29 cellular contexts compared by ENCODE assay signal in the genomic region with DNA sequence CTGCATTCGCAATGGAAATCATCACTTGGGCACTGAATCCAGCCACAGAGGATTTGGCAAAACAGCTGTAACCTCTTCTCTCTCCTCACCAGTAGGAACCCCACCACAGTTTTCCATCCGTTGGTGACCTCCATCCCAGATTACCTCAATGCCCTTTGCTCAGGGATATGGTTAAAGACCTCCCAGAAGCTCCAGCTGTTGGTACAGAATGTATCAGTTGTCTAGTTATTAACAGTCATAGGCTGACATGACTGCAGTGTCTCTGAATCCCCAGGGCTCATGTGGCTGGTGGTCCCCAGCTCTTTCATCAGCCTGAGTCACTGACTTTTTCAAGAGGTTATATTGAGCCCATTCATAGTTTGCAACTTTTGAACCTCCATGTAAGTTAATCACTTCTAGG.
"Had no signal": no experiment of that assay in that cellular context is flagged by ENCODE, and none has a peak within 500 bp of the region (broad histone marks: within the 10 kb centered on the region; RNA-seq: fewer than 3 reads in every experiment).

No MANE protein-coding gene starts in this region.

- H3K36me3 Mint-ChIP-seq: stimulated activated effector memory CD8-positive, alpha-beta T cell treated with anti-CD3 and anti-CD28 coated beads, Interleukin-12 subunit alpha, Interleukin-12 subunit beta, amount 100 ng/mL, for 72 hours; stimulated activated memory B cell treated with anti-CD40 and anti-IgM and Interleukin-4, amounts not matched to agents 10 μg/mL and 1 μg/mL and 100 μg/mL, for 72 hours; stimulated activated naive B cell treated with anti-CD40 and anti-IgM and Interleukin-4, amounts not matched to agents 10 μg/mL and 1 μg/mL and 100 μg/mL, for 72 hours; type B pancreatic cell had no signal

- H3K27ac ChIP-seq: stomach, suprapubic skin, testis, thoracic aorta, thyroid gland, tibial artery, tibial nerve, transverse colon, upper lobe of left lung, upper lobe of right lung, uterus, vagina had no signal

- H3K4me3 ChIP-seq: stomach, suprapubic skin, testis, thoracic aorta, thyroid gland, tibial artery, tibial nerve, transverse colon, upper lobe of left lung, upper lobe of right lung, uterus, vagina had no signal

- H3K9me3 Mint-ChIP-seq: stimulated activated naive B cell treated with anti-CD40 and anti-IgM and Interleukin-4, amounts not matched to agents 10 μg/mL and 1 μg/mL and 100 μg/mL, for 72 hours; stimulated activated naive CD8-positive, alpha-beta T cell treated with anti-CD3 and anti-CD28 coated beads, Interleukin-15, amount 100 ng/mL, for 72 hours; stimulated activated naive CD8-positive, alpha-beta T cell treated with anti-CD3 and anti-CD28 coated beads, Interleukin-15, Interleukin-2, amounts not matched to agents 100 ng/mL and 50 ng/mL, for 24 hours; type B pancreatic cell had no signal

- H3K27me3 Mint-ChIP-seq: stimulated activated memory B cell treated with anti-CD40 and anti-IgM and Interleukin-4, amounts not matched to agents 10 μg/mL and 1 μg/mL and 100 μg/mL, for 72 hours; stimulated activated naive CD8-positive, alpha-beta T cell treated with anti-CD3 and anti-CD28 coated beads, Interleukin-15, Interleukin-2, amounts not matched to agents 100 ng/mL and 50 ng/mL, for 24 hours; type B pancreatic cell had no signal

- ATAC-seq: stimulated activated effector memory CD8-positive, alpha-beta T cell treated with anti-CD3 and anti-CD28 coated beads, Interleukin-12 subunit alpha, Interleukin-12 subunit beta, amount 100 ng/mL, for 72 hours; stimulated activated memory B cell treated with anti-CD40 and anti-IgM and Interleukin-4, amounts not matched to agents 10 μg/mL and 1 μg/mL and 100 μg/mL, for 72 hours; stimulated activated naive B cell treated with anti-CD40 and anti-IgM and Interleukin-4, amounts not matched to agents 10 μg/mL and 1 μg/mL and 100 μg/mL, for 72 hours; stimulated activated naive CD8-positive, alpha-beta T cell treated with anti-CD3 and anti-CD28 coated beads, Interleukin-15, amount 100 ng/mL, for 72 hours; stimulated activated naive CD8-positive, alpha-beta T cell treated with anti-CD3 and anti-CD28 coated beads, Interleukin-15, Interleukin-2, amounts not matched to agents 100 U/mL and 50 U/mL, for 24 hours; upper lobe of right lung had no signal

- H3K36me3 ChIP-seq: stomach, suprapubic skin, thoracic aorta, thyroid gland, tibial artery, tibial nerve, transverse colon, upper lobe of left lung, upper lobe of right lung, uterus, vagina had no signal

- DNase-seq: stimulated activated CD4-positive, alpha-beta T cell treated with anti-CD3 and anti-CD28 coated beads, Interleukin-2, amount 100 ng/mL, for 48 hours; stimulated activated CD4-positive, alpha-beta T cell treated with anti-CD3 and anti-CD28 coated beads, Interleukin-4, amount 100 ng/mL, for 1 hour; stimulated activated CD4-positive, alpha-beta T cell treated with anti-CD3 and anti-CD28 coated beads, Interleukin-4, amount 100 ng/mL, for 24 hours; stimulated activated CD4-positive, alpha-beta T cell treated with anti-CD3 and anti-CD28 coated beads, Interleukin-4, amount 100 ng/mL, for 4 hours; stimulated activated CD8-positive, alpha-beta memory T cell treated with anti-CD3 and anti-CD28 coated beads, Interleukin-4, amount 100 ng/mL, for 48 hours; stimulated activated naive B cell treated with anti-CD40 and anti-IgM and Interleukin-4, amounts not matched to agents 10 μg/mL and 1 μg/mL and 100 μg/mL, for 72 hours; stimulated activated naive CD4-positive, alpha-beta T cell; stimulated activated naive CD4-positive, alpha-beta T cell treated with Interleukin-2 at 50 U/mL for 16 hours; stimulated activated naive CD8-positive, alpha-beta T cell treated with anti-CD3 and anti-CD28 coated beads, Interleukin-15, amount 100 ng/mL, for 72 hours; stimulated activated naive CD8-positive, alpha-beta T cell treated with anti-CD3 and anti-CD28 coated beads, Interleukin-15, Interleukin-2, amounts not matched to agents 100 U/mL and 50 U/mL, for 24 hours; stomach; substantia nigra; testis; thyroid gland; tibial artery; transverse colon; trophoblast cell; upper lobe of left lung; upper lobe of right lung; uterus had no signal

- H3K27ac Mint-ChIP-seq: stimulated activated effector memory CD8-positive, alpha-beta T cell treated with anti-CD3 and anti-CD28 coated beads, Interleukin-12 subunit alpha, Interleukin-12 subunit beta, amount 100 ng/mL, for 72 hours; stimulated activated memory B cell treated with anti-CD40 and anti-IgM and Interleukin-4, amounts not matched to agents 10 μg/mL and 1 μg/mL and 100 μg/mL, for 72 hours; stimulated activated naive B cell treated with anti-CD40 and anti-IgM and Interleukin-4, amounts not matched to agents 10 μg/mL and 1 μg/mL and 100 μg/mL, for 72 hours; stimulated activated naive CD8-positive, alpha-beta T cell treated with anti-CD3 and anti-CD28 coated beads, Interleukin-15, Interleukin-2, amounts not matched to agents 100 ng/mL and 50 ng/mL, for 24 hours; type B pancreatic cell had no signal

- H3K4me1 ChIP-seq: stomach, suprapubic skin, testis, thyroid gland, tibial artery, tibial nerve, transverse colon, upper lobe of left lung, upper lobe of right lung, uterus, vagina had no signal

- H3K4me3 Mint-ChIP-seq: stimulated activated effector memory CD8-positive, alpha-beta T cell treated with anti-CD3 and anti-CD28 coated beads, Interleukin-12 subunit alpha, Interleukin-12 subunit beta, amount 100 ng/mL, for 72 hours; stimulated activated memory B cell treated with anti-CD40 and anti-IgM and Interleukin-4, amounts not matched to agents 10 μg/mL and 1 μg/mL and 100 μg/mL, for 72 hours; stimulated activated naive B cell treated with anti-CD40 and anti-IgM and Interleukin-4, amounts not matched to agents 10 μg/mL and 1 μg/mL and 100 μg/mL, for 72 hours; stimulated activated naive CD8-positive, alpha-beta T cell treated with anti-CD3 and anti-CD28 coated beads, Interleukin-15, amount 100 ng/mL, for 72 hours; stimulated activated naive CD8-positive, alpha-beta T cell treated with anti-CD3 and anti-CD28 coated beads, Interleukin-15, Interleukin-2, amounts not matched to agents 100 ng/mL and 50 ng/mL, for 24 hours; type B pancreatic cell had no signal

- H3K4me1 Mint-ChIP-seq: stimulated activated effector memory CD8-positive, alpha-beta T cell treated with anti-CD3 and anti-CD28 coated beads, Interleukin-12 subunit alpha, Interleukin-12 subunit beta, amount 100 ng/mL, for 72 hours; stimulated activated memory B cell treated with anti-CD40 and anti-IgM and Interleukin-4, amounts not matched to agents 10 μg/mL and 1 μg/mL and 100 μg/mL, for 72 hours; stimulated activated naive B cell treated with anti-CD40 and anti-IgM and Interleukin-4, amounts not matched to agents 10 μg/mL and 1 μg/mL and 100 μg/mL, for 72 hours; stimulated activated naive CD8-positive, alpha-beta T cell treated with anti-CD3 and anti-CD28 coated beads, Interleukin-15, amount 100 ng/mL, for 72 hours had no signal

- H3K9me3 ChIP-seq: stomach, suprapubic skin, testis, thoracic aorta, thyroid gland, tibial artery, tibial nerve, transverse colon, upper lobe of left lung, upper lobe of right lung, uterus, vagina had no signal

- FAIRE-seq: urothelium cell line had no signal

- H3K27me3 ChIP-seq: stomach, suprapubic skin, testis, thyroid gland, tibial artery, tibial nerve, transverse colon, upper lobe of left lung, upper lobe of right lung, uterus, vagina had no signal
